25 cellular contexts compared by ENCODE assay signal in genomic region chr2:666441-666840, GRCh38.
"Had no signal": no experiment of that assay in that cellular context is flagged by ENCODE, and none has a peak within 500 bp of the region (broad histone marks: within the 10 kb centered on the region; RNA-seq: fewer than 3 reads in every experiment).

No MANE protein-coding gene starts in this region.

- DNase-seq: activated CD4-positive, alpha-beta T cell treated with anti-CD3 and anti-CD28 coated beads, Interleukin-2, amount 10 ng/mL, durations not matched to agents 24 days and 14 days; activated CD4-positive, alpha-beta T cell treated with anti-CD3 and anti-CD28 coated beads, Interleukin-2, amount 50 U/mL, for 4 hours; activated CD8-positive, alpha-beta T cell treated with anti-CD3 and anti-CD28 coated beads for 36 hours; activated effector memory CD4-positive, alpha-beta T cell treated with anti-CD3 and anti-CD28 coated beads, Interleukin-2, amount 50 U/mL, for 16 hours; activated naive CD4-positive, alpha-beta T cell; activated T-cell treated with anti-CD3 and anti-CD28 coated beads, Interleukin-2, amount 50 U/mL, for 1 hour; activated T-cell treated with anti-CD3 and anti-CD28 coated beads, Interleukin-2, amount 50 U/mL, for 72 hours; body of pancreas; NCI-H1092 treated with DMSO at 0.1 percent for 48 hours; NCI-H1417; NCI-H187 treated with DMSO at 0.1 percent for 48 hours; NCI-H226; NCI-H446 treated with DMSO at 0.1 percent for 48 hours; NCI-H524 treated with DMSO at 0.1 percent for 48 hours; SHP77; SJCRH30; T1000; WERI-Rb-1 had no signal

- ATAC-seq: activated CD8-positive, alpha-beta T cell treated with anti-CD3 and anti-CD28 coated beads for 36 hours; activated T-cell treated with anti-CD3 and anti-CD28 coated beads, Interleukin-2, amount 50 U/mL, for 72 hours; activated T-helper 17 cell treated with anti-CD3 and anti-CD28 coated beads, Interleukin-2, amount 50 U/mL, for 72 hours; Panc1 had no signal

- H3K27ac Mint-ChIP-seq: activated CD4-positive, alpha-beta T cell treated with anti-CD3 and anti-CD28 coated beads, Interleukin-2, amount 10 ng/mL, durations not matched to agents 24 days and 14 days; activated CD8-positive, alpha-beta T cell treated with anti-CD3 and anti-CD28 coated beads for 36 hours; activated naive CD4-positive, alpha-beta T cell treated with anti-CD3 and anti-CD28 coated beads, Interleukin-2, amount 50 U/mL, for 24 hours; activated T-cell treated with anti-CD3 and anti-CD28 coated beads, Interleukin-2, amount 50 U/mL, for 72 hours; activated T-helper 17 cell treated with anti-CD3 and anti-CD28 coated beads, Interleukin-2, amount 50 U/mL, for 72 hours had no signal

- H3K27me3 Mint-ChIP-seq: activated CD4-positive, alpha-beta T cell treated with anti-CD3 and anti-CD28 coated beads, Interleukin-2, amount 10 ng/mL, durations not matched to agents 24 days and 14 days; activated CD8-positive, alpha-beta T cell treated with anti-CD3 and anti-CD28 coated beads for 36 hours; activated naive CD4-positive, alpha-beta T cell treated with anti-CD3 and anti-CD28 coated beads, Interleukin-2, amount 50 U/mL, for 24 hours; activated T-helper 17 cell treated with anti-CD3 and anti-CD28 coated beads, Interleukin-2, amount 50 U/mL, for 72 hours had no signal

- H3K4me3 ChIP-seq: adrenal gland, body of pancreas, breast epithelium, SJCRH30, SK-N-MC had no signal

- H3K9me3 ChIP-seq: adrenal gland, body of pancreas had no signal

- H3K4me2 ChIP-seq: KMS-11 had no signal

- H3K4me1 ChIP-seq: adrenal gland, body of pancreas, breast epithelium, SJCRH30 had no signal

- H3K27me3 ChIP-seq: adrenal gland, body of pancreas, breast epithelium, SJCRH30 had no signal

- H3K4me3 Mint-ChIP-seq: activated CD4-positive, alpha-beta T cell treated with anti-CD3 and anti-CD28 coated beads, Interleukin-2, amount 10 ng/mL, durations not matched to agents 24 days and 14 days; activated CD8-positive, alpha-beta T cell treated with anti-CD3 and anti-CD28 coated beads for 36 hours; activated naive CD4-positive, alpha-beta T cell treated with anti-CD3 and anti-CD28 coated beads, Interleukin-2, amount 50 U/mL, for 24 hours; activated T-cell treated with anti-CD3 and anti-CD28 coated beads, Interleukin-2, amount 50 U/mL, for 72 hours; activated T-helper 17 cell treated with anti-CD3 and anti-CD28 coated beads, Interleukin-2, amount 50 U/mL, for 72 hours had no signal

- H3K27ac ChIP-seq: adrenal gland, body of pancreas, breast epithelium, KMS-11, SJCRH30, SK-N-MC, WERI-Rb-1 had no signal

- H3K9ac ChIP-seq: KMS-11 had no signal
